Comparison of ENCODE assay signal across 8 cellular contexts in genomic region chr20:53579581-53580375, GRCh38. TPM values are rescaled to one million over a fixed set of nuclear protein-coding genes. Genes with fewer than 3 reads are reported as not detected.
DNase-seq lines count a peak whose midpoint lies in the region; ATAC-seq, FAIRE-seq and TF ChIP-seq lines count a peak whose summit lies in the region.

No MANE protein-coding gene starts in this region.

- peak overlapping the region; percentile 60 for H3K4me2 ChIP-seq in hepatocyte

- peaks cover 73% of the 10 kb centered on the region for H3K36me3 Mint-ChIP-seq in CD8-positive, alpha-beta T cell
- H3K36me3 Mint-ChIP-seq in activated naive CD8-positive, alpha-beta T cell = peaks cover 22% of the 10 kb centered on the region
- peaks cover 80% of the 10 kb centered on the region for H3K36me3 Mint-ChIP-seq in stimulated activated naive CD8-positive, alpha-beta T cell treated with anti-CD3 and anti-CD28 coated beads, Interleukin-15, Interleukin-2, amounts not matched to agents 100 ng/mL and 50 ng/mL, for 24 hours (ENCODE audit: low read depth)

- H3K27ac Mint-ChIP-seq in CD8-positive, alpha-beta T cell = peak overlapping the region; percentile 94
- peak overlapping the region; percentile 94 for H3K27ac Mint-ChIP-seq in activated naive CD8-positive, alpha-beta T cell
- H3K27ac Mint-ChIP-seq in stimulated activated naive CD8-positive, alpha-beta T cell treated with anti-CD3 and anti-CD28 coated beads, Interleukin-15, Interleukin-2, amounts not matched to agents 100 ng/mL and 50 ng/mL, for 24 hours = peak overlapping the region; percentile 93

- WGBS in hepatocyte (ENCODE audit: low lambda C conversion rate, missing lambda C conversion rate) = 57% methylated on average over 10 of the region's 10 CpGs

- peaks cover 75% of the 10 kb centered on the region for H3K4me1 ChIP-seq in CD8-positive, alpha-beta T cell (ENCODE audit: insufficient read depth, low read length)
- H3K4me1 ChIP-seq in hepatocyte (ENCODE audit: insufficient read depth) = peaks cover 38% of the 10 kb centered on the region

- H3K27ac ChIP-seq in CD8-positive, alpha-beta T cell (ENCODE audit: low read depth, low read length) = peak overlapping the region; percentile 46
- peak overlapping the region; percentile 64 for H3K27ac ChIP-seq in hepatocyte

- FAIRE-seq in H54 (lab: Jason Lieb, UNC) = no peak

- intact Hi-C loops in CD8-positive, alpha-beta T cell (cut with DNase I, micrococcal nuclease) = loop anchor here (1.0 to 10.0 kb wide), 11 partner anchors 15 to 625 kb away; partner anchors contain the start of gene PFDN4 (in 1 of the 2)

- TF ChIP-seq POLR2A in H54 (IDR thresholded peaks at IDR 0.05; ENCODE audit: low read depth, low read length) = no peak

- no peaks in the 10 kb centered on the region for H3K9me2 ChIP-seq in hepatocyte (replicated peaks; ENCODE audit: insufficient read depth)

- H3K4me1 Mint-ChIP-seq in CD8-positive, alpha-beta T cell (ENCODE audit: low read depth) = peaks cover 91% of the 10 kb centered on the region
- H3K4me1 Mint-ChIP-seq in activated naive CD8-positive, alpha-beta T cell (ENCODE audit: low read depth) = peaks cover 93% of the 10 kb centered on the region
- peaks cover 98% of the 10 kb centered on the region for H3K4me1 Mint-ChIP-seq in stimulated activated naive CD8-positive, alpha-beta T cell treated with anti-CD3 and anti-CD28 coated beads, Interleukin-15, Interleukin-2, amounts not matched to agents 100 ng/mL and 50 ng/mL, for 24 hours (ENCODE audit: low read depth)

- no peaks in the 10 kb centered on the region for H3K9me3 Mint-ChIP-seq in CD8-positive, alpha-beta T cell
- H3K9me3 Mint-ChIP-seq in activated naive CD8-positive, alpha-beta T cell (ENCODE audit: low read depth) = no peaks in the 10 kb centered on the region
- no peaks in the 10 kb centered on the region for H3K9me3 Mint-ChIP-seq in stimulated activated naive CD8-positive, alpha-beta T cell treated with anti-CD3 and anti-CD28 coated beads, Interleukin-15, Interleukin-2, amounts not matched to agents 100 ng/mL and 50 ng/mL, for 24 hours

- TF ChIP-seq CTCF in CD8-positive, alpha-beta T cell (IDR thresholded peaks at IDR 0.05) = no peak
- TF ChIP-seq CTCF in hepatocyte (IDR thresholded peaks at IDR 0.05; ENCODE audit: poor library complexity) = no peak

- H3K4me3 ChIP-seq in CD8-positive, alpha-beta T cell (ENCODE audit: low read depth, low read length) = peak overlapping the region; percentile 50
- H3K4me3 ChIP-seq in hepatocyte = no peak overlapping the region

- no peaks in the 10 kb centered on the region for H3K27me3 ChIP-seq in CD8-positive, alpha-beta T cell (ENCODE audit: insufficient read depth, low read length)
- H3K27me3 ChIP-seq in hepatocyte = no peaks in the 10 kb centered on the region

- no peaks in the 10 kb centered on the region for H4K20me1 ChIP-seq in hepatocyte (ENCODE audit: insufficient read depth, poor library complexity, severe bottlenecking)

- peak; percentile 30 for ATAC-seq in CD8-positive, alpha-beta T cell
- no peak for ATAC-seq in HG03175 (IDR thresholded peaks at IDR 0.05; ENCODE audit: unreplicated experiment)

- POLR2A ChIA-PET in CD8-positive, alpha-beta T cell (lab: Charles Lee) = interaction anchor here (1.0 to 3.9 kb wide), 9 partner anchors 10 to 360 kb away, joined by 3 to 16 read pairs (median 4); no protein-coding TSS in a partner anchor

- no peak overlapping the region for H2AFZ ChIP-seq in hepatocyte

- H3K27me3 Mint-ChIP-seq in CD8-positive, alpha-beta T cell (ENCODE audit: low read depth) = no peaks in the 10 kb centered on the region
- no peaks in the 10 kb centered on the region for H3K27me3 Mint-ChIP-seq in activated naive CD8-positive, alpha-beta T cell
- H3K27me3 Mint-ChIP-seq in stimulated activated naive CD8-positive, alpha-beta T cell treated with anti-CD3 and anti-CD28 coated beads, Interleukin-15, Interleukin-2, amounts not matched to agents 100 ng/mL and 50 ng/mL, for 24 hours = no peaks in the 10 kb centered on the region

- CTCF ChIA-PET in CD8-positive, alpha-beta T cell (lab: Charles Lee) = interaction anchor here (0.6 to 7.4 kb wide), 32 partner anchors 15 to 371 kb away, joined by 3 to 107 read pairs (median 4); no protein-coding TSS in a partner anchor

- DNase-seq in CD8-positive, alpha-beta T cell = peak in 3 of 7 experiments; percentile 29 to 60 (median 30)
- peak; percentile 78 for DNase-seq in LoVo (ENCODE audit: low spot score)
- peak; percentile 42 for DNase-seq in hepatocyte (ENCODE audit: low spot score)
- DNase-seq in H54 (ENCODE audit: insufficient read length, low spot score) = no peak
- no peak for DNase-seq in NCI-H1105 treated with DMSO at 0.1 percent for 48 hours (lab: John Stamatoyannopoulos, UW)

- peaks cover 38% of the 10 kb centered on the region for H3K36me3 ChIP-seq in CD8-positive, alpha-beta T cell (ENCODE audit: insufficient read depth, low read length)
- peaks cover 3% of the 10 kb centered on the region for H3K36me3 ChIP-seq in hepatocyte (replicated peaks; ENCODE audit: insufficient read depth, low read depth)

- H3K4me3 Mint-ChIP-seq in CD8-positive, alpha-beta T cell = peak overlapping the region; percentile 87
- peak overlapping the region; percentile 90 for H3K4me3 Mint-ChIP-seq in activated naive CD8-positive, alpha-beta T cell
- peak overlapping the region; percentile 90 for H3K4me3 Mint-ChIP-seq in stimulated activated naive CD8-positive, alpha-beta T cell treated with anti-CD3 and anti-CD28 coated beads, Interleukin-15, Interleukin-2, amounts not matched to agents 100 ng/mL and 50 ng/mL, for 24 hours

- H3K79me2 ChIP-seq in hepatocyte = peaks cover 95% of the 10 kb centered on the region

- H3K9me3 ChIP-seq in CD8-positive, alpha-beta T cell (ENCODE audit: low read length) = no peaks in the 10 kb centered on the region
- H3K9me3 ChIP-seq in hepatocyte (ENCODE audit: low read depth) = no peaks in the 10 kb centered on the region

RNA-seq across cellular contexts. Expression of gene ZNF217, which starts 13.9 kb away (rescaled TPM):
- 10 to 100 TPM; 71.8 to 79.9 TPM for total RNA-seq in CD8-positive, alpha-beta T cell
- 32.4 and 39.9 TPM in 2 replicates for total RNA-seq in hepatocyte
- polyA plus RNA-seq in hepatocyte = 4.7 and 6.6 TPM in 2 replicates

Comparison
In these comparisons a context has a peak if more than half of its experiments do, and no peak if none do; other contexts are left out.
1. DNase-seq: peak in LoVo (single experiment) and hepatocyte (single experiment); none in H54 (single experiment) and NCI-H1105 treated with DMSO at 0.1 percent for 48 hours (single experiment).
2. Peak in every context shown above with its lines, with median percentiles within 50 percentile points of each other: H3K27ac Mint-ChIP-seq and H3K4me3 Mint-ChIP-seq.